2 cellular contexts compared by ENCODE assay signal in the genomic region with DNA sequence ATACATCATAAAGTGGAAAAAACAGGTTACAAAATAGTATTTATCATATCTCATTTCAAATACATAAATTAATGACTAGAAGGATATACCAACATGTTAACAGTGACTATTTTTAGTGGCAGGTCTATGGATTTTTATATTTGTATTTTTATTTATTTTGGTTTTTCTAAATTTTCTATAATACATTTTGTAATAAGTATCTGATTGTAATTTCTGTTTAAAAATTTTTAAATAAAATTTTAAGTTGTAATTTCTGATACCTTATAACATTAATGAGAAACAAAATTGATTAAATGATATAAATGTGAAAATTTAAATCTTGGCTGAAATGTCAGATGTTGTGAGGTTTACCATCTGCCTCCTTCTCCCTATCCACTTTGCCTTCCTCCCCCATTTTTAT.
TF ChIP-seq lines count a peak whose summit lies in the region.

No MANE protein-coding gene starts in this region.

TF ChIP-seq in SK-N-SH, 30 proteins besides CTCF, POLR2A, EP300 and RAD21 (continued from another document):
- no peak for TF ChIP-seq NRF1 (IDR thresholded peaks at IDR 0.05; ENCODE audit: low read depth, low read length)
- TF ChIP-seq FOXJ3 (CRISPR knock-in tag; IDR thresholded peaks at IDR 0.05) = no peak
- TF ChIP-seq, protein P1, sequence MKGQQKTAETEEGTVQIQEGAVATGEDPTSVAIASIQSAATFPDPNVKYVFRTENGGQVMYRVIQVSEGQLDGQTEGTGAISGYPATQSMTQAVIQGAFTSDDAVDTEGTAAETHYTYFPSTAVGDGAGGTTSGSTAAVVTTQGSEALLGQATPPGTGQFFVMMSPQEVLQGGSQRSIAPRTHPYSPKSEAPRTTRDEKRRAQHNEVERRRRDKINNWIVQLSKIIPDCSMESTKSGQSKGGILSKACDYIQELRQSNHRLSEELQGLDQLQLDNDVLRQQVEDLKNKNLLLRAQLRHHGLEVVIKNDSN (IDR thresholded peaks at IDR 0.05; ENCODE audit: borderline replicate concordance, low read depth) = no peak
- TF ChIP-seq, protein P2, sequence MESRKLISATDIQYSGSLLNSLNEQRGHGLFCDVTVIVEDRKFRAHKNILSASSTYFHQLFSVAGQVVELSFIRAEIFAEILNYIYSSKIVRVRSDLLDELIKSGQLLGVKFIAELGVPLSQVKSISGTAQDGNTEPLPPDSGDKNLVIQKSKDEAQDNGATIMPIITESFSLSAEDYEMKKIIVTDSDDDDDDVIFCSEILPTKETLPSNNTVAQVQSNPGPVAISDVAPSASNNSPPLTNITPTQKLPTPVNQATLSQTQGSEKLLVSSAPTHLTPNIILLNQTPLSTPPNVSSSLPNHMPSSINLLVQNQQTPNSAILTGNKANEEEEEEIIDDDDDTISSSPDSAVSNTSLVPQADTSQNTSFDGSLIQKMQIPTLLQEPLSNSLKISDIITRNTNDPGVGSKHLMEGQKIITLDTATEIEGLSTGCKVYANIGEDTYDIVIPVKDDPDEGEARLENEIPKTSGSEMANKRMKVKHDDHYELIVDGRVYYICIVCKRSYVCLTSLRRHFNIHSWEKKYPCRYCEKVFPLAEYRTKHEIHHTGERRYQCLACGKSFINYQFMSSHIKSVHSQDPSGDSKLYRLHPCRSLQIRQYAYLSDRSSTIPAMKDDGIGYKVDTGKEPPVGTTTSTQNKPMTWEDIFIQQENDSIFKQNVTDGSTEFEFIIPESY (IDR thresholded peaks at IDR 0.05; ENCODE audit: borderline replicate concordance, low read depth) = no peak
- no peak for TF ChIP-seq RXRA (IDR thresholded peaks at IDR 0.05; ENCODE audit: borderline replicate concordance, low read depth)
- TF ChIP-seq, protein P3, sequence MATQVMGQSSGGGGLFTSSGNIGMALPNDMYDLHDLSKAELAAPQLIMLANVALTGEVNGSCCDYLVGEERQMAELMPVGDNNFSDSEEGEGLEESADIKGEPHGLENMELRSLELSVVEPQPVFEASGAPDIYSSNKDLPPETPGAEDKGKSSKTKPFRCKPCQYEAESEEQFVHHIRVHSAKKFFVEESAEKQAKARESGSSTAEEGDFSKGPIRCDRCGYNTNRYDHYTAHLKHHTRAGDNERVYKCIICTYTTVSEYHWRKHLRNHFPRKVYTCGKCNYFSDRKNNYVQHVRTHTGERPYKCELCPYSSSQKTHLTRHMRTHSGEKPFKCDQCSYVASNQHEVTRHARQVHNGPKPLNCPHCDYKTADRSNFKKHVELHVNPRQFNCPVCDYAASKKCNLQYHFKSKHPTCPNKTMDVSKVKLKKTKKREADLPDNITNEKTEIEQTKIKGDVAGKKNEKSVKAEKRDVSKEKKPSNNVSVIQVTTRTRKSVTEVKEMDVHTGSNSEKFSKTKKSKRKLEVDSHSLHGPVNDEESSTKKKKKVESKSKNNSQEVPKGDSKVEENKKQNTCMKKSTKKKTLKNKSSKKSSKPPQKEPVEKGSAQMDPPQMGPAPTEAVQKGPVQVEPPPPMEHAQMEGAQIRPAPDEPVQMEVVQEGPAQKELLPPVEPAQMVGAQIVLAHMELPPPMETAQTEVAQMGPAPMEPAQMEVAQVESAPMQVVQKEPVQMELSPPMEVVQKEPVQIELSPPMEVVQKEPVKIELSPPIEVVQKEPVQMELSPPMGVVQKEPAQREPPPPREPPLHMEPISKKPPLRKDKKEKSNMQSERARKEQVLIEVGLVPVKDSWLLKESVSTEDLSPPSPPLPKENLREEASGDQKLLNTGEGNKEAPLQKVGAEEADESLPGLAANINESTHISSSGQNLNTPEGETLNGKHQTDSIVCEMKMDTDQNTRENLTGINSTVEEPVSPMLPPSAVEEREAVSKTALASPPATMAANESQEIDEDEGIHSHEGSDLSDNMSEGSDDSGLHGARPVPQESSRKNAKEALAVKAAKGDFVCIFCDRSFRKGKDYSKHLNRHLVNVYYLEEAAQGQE (IDR thresholded peaks at IDR 0.05; ENCODE audit: low read depth, low read length) = no peak
- TF ChIP-seq CHD2 (IDR thresholded peaks at IDR 0.05; ENCODE audit: low read length, partially characterized antibody) = no peak

TF ChIP-seq in SK-N-SH treated with all-trans-retinoic acid at 6 μM for 48 hours, 23 proteins besides CTCF, POLR2A, EP300 and RAD21 (continued from another document):
- TF ChIP-seq, protein P4, sequence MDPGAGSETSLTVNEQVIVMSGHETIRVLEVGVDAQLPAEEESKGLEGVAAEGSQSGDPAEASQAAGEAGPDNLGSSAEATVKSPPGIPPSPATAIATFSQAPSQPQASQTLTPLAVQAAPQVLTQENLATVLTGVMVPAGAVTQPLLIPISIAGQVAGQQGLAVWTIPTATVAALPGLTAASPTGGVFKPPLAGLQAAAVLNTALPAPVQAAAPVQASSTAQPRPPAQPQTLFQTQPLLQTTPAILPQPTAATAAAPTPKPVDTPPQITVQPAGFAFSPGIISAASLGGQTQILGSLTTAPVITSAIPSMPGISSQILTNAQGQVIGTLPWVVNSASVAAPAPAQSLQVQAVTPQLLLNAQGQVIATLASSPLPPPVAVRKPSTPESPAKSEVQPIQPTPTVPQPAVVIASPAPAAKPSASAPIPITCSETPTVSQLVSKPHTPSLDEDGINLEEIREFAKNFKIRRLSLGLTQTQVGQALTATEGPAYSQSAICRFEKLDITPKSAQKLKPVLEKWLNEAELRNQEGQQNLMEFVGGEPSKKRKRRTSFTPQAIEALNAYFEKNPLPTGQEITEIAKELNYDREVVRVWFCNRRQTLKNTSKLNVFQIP (CRISPR knock-in tag; IDR thresholded peaks at IDR 0.05; ENCODE audit: borderline replicate concordance, low read depth) = no peak
- TF ChIP-seq ZFP30 (CRISPR knock-in tag; IDR thresholded peaks at IDR 0.05) = no peak
- no peak for TF ChIP-seq ZNF70 (CRISPR knock-in tag; IDR thresholded peaks at IDR 0.05)
- TF ChIP-seq ARNTL (CRISPR knock-in tag; IDR thresholded peaks at IDR 0.05; ENCODE audit: borderline replicate concordance, low read depth) = no peak
- TF ChIP-seq TOX (CRISPR knock-in tag; IDR thresholded peaks at IDR 0.05; ENCODE audit: borderline replicate concordance) = no peak
- no peak for TF ChIP-seq ESRRG (CRISPR knock-in tag; IDR thresholded peaks at IDR 0.05)
- no peak for TF ChIP-seq SNAI2 (CRISPR knock-in tag; IDR thresholded peaks at IDR 0.05)
- TF ChIP-seq, protein P5, sequence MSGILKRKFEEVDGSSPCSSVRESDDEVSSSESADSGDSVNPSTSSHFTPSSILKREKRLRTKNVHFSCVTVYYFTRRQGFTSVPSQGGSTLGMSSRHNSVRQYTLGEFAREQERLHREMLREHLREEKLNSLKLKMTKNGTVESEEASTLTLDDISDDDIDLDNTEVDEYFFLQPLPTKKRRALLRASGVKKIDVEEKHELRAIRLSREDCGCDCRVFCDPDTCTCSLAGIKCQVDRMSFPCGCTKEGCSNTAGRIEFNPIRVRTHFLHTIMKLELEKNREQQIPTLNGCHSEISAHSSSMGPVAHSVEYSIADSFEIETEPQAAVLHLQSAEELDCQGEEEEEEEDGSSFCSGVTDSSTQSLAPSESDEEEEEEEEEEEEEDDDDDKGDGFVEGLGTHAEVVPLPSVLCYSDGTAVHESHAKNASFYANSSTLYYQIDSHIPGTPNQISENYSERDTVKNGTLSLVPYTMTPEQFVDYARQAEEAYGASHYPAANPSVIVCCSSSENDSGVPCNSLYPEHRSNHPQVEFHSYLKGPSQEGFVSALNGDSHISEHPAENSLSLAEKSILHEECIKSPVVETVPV (CRISPR knock-in tag; IDR thresholded peaks at IDR 0.05) = no peak
- no peak for TF ChIP-seq ZNF565 (CRISPR knock-in tag; conservative IDR thresholded peaks at IDR 0.05; ENCODE audit: low read depth)
- TF ChIP-seq TCF4 (CRISPR knock-in tag; IDR thresholded peaks at IDR 0.05; ENCODE audit: borderline replicate concordance) = no peak
- TF ChIP-seq BACH2 (CRISPR knock-in tag; IDR thresholded peaks at IDR 0.05; ENCODE audit: borderline replicate concordance) = no peak
- TF ChIP-seq, protein P6, sequence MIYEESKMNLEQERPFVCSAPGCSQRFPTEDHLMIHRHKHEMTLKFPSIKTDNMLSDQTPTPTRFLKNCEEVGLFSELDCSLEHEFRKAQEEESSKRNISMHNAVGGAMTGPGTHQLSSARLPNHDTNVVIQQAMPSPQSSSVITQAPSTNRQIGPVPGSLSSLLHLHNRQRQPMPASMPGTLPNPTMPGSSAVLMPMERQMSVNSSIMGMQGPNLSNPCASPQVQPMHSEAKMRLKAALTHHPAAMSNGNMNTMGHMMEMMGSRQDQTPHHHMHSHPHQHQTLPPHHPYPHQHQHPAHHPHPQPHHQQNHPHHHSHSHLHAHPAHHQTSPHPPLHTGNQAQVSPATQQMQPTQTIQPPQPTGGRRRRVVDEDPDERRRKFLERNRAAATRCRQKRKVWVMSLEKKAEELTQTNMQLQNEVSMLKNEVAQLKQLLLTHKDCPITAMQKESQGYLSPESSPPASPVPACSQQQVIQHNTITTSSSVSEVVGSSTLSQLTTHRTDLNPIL (CRISPR knock-in tag; IDR thresholded peaks at IDR 0.05; ENCODE audit: low read depth) = no peak
- no peak for TF ChIP-seq RARB (CRISPR knock-in tag; IDR thresholded peaks at IDR 0.05)
- TF ChIP-seq ZFP3 (CRISPR knock-in tag; IDR thresholded peaks at IDR 0.05) = no peak
- TF ChIP-seq ISL1 (CRISPR knock-in tag; IDR thresholded peaks at IDR 0.05) = no peak
